19 cellular contexts compared by ENCODE assay signal in the genomic region with DNA sequence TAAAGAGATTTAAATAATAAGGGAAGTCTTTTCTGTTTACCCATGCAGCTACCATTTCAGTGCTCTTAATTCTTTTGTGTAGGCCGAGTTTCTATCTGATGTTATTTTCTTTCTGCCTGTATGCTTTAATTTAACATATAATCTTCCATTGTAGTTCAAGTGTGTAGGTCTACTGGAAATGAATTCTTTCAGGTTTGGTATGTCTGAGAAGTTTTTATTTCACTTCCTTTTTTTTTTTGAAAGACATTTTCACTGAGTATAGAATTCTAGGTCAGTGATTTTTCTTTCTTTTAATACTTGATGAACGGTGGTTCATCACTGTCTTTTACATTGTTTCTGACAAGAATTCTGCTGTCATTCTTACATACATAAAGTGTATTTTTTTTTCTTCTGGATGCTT.
"Had no signal": no experiment of that assay in that cellular context is flagged by ENCODE, and none has a peak within 500 bp of the region (broad histone marks: within the 10 kb centered on the region; RNA-seq: fewer than 3 reads in every experiment).

No MANE protein-coding gene starts in this region.

- H3K27me3 ChIP-seq: heart left ventricle, vagina had no signal

- H3K9me3 ChIP-seq: thoracic aorta, vagina had no signal

- H3K27me3 Mint-ChIP-seq: activated CD4-positive, alpha-beta memory T cell treated with anti-CD3 and anti-CD28 coated beads for 36 hours; activated naive CD8-positive, alpha-beta T cell treated with anti-CD3 and anti-CD28 coated beads for 36 hours; stimulated activated memory B cell treated with anti-CD40 and anti-IgM and Interleukin-4, amounts not matched to agents 10 μg/mL and 1 μg/mL and 100 μg/mL, for 72 hours; type B pancreatic cell had no signal

- H3K27ac Mint-ChIP-seq: activated CD4-positive, alpha-beta memory T cell treated with anti-CD3 and anti-CD28 coated beads for 36 hours; activated naive CD8-positive, alpha-beta T cell treated with anti-CD3 and anti-CD28 coated beads for 36 hours; endodermal cell; nephron progenitor cell; stimulated activated memory B cell treated with anti-CD40 and anti-IgM and Interleukin-4, amounts not matched to agents 10 μg/mL and 1 μg/mL and 100 μg/mL, for 72 hours; type B pancreatic cell had no signal

- DNase-seq: activated CD4-positive, alpha-beta memory T cell treated with anti-CD3 and anti-CD28 coated beads for 36 hours; activated CD4-positive, alpha-beta T cell treated with anti-CD3 and anti-CD28 coated beads for 48 hours; activated naive CD4-positive, alpha-beta T cell treated with Interleukin-2 at 50 U/mL for 16 hours; activated naive CD8-positive, alpha-beta T cell treated with anti-CD3 and anti-CD28 coated beads for 36 hours; activated T-cell treated with anti-CD3 and anti-CD28 coated beads, Interleukin-2, amount 50 U/mL, for 48 hours; central memory CD4-positive, alpha-beta T cell; endodermal cell; heart left ventricle; islet precursor cell; left colon; mesenchymal stem cell; nephron progenitor cell; right cardiac atrium; stimulated activated CD4-positive, alpha-beta T cell treated with anti-CD3 and anti-CD28 coated beads, Interleukin-1b, Interleukin-23, amount 100 ng/mL, for 48 hours had no signal

- H3K4me3 ChIP-seq: heart left ventricle, thoracic aorta, vagina had no signal

- H3K4me1 Mint-ChIP-seq: activated naive CD8-positive, alpha-beta T cell treated with anti-CD3 and anti-CD28 coated beads for 36 hours; nephron progenitor cell had no signal

- H3K4me1 ChIP-seq: heart left ventricle, parathyroid adenoma, vagina had no signal

- ATAC-seq: heart left ventricle; left colon; right cardiac atrium; stimulated activated memory B cell treated with anti-CD40 and anti-IgM and Interleukin-4, amounts not matched to agents 10 μg/mL and 1 μg/mL and 100 μg/mL, for 72 hours had no signal

- H3K27ac ChIP-seq: heart left ventricle, parathyroid adenoma, thoracic aorta, vagina had no signal

- H3K4me3 Mint-ChIP-seq: activated CD4-positive, alpha-beta memory T cell treated with anti-CD3 and anti-CD28 coated beads for 36 hours; activated naive CD8-positive, alpha-beta T cell treated with anti-CD3 and anti-CD28 coated beads for 36 hours; endodermal cell; nephron progenitor cell; stimulated activated memory B cell treated with anti-CD40 and anti-IgM and Interleukin-4, amounts not matched to agents 10 μg/mL and 1 μg/mL and 100 μg/mL, for 72 hours; type B pancreatic cell had no signal
